Comparison of ENCODE assay signal across 13 cellular contexts in genomic region chr11:110128161-110128560, GRCh38. TPM values are rescaled to one million over a fixed set of nuclear protein-coding genes. Genes with fewer than 3 reads are reported as not detected.
DNase-seq lines count a peak whose midpoint lies in the region; ATAC-seq and TF ChIP-seq lines count a peak whose summit lies in the region.
"Had no signal": no experiment of that assay in that cellular context is flagged by ENCODE, and none has a peak within 500 bp of the region (broad histone marks: within the 10 kb centered on the region; RNA-seq: fewer than 3 reads in every experiment).

No MANE protein-coding gene starts in this region.

- 8% methylated on average over 2 of the region's 2 CpGs for WGBS in HUES64

- H3K27me3 ChIP-seq in A673 (replicated peaks; ENCODE audit: insufficient read depth, low read depth, low read length, poor library complexity), result no peaks in the 10 kb centered on the region
- peaks cover 3% of the 10 kb centered on the region; the same call in 1 of the 2 replicates for H3K27me3 ChIP-seq in HUES64 (ENCODE audit: insufficient read depth, low read length)
- H3K27me3 ChIP-seq in iPS-20b (ENCODE audit: insufficient read depth, low read length), result no peaks in the 10 kb centered on the region

- no peaks in the 10 kb centered on the region for H3K36me3 ChIP-seq in A673 (ENCODE audit: insufficient read depth, low read length, poor library complexity, severe bottlenecking)
- H3K36me3 ChIP-seq in HUES64 (ENCODE audit: insufficient read depth, low read length), result no peaks in the 10 kb centered on the region
- H3K36me3 ChIP-seq in iPS-20b (ENCODE audit: insufficient read depth, low read depth, low read length), result no peaks in the 10 kb centered on the region

- no peaks in the 10 kb centered on the region; the same call in 1 of the 2 replicates for H3K36me3 Mint-ChIP-seq in WTC11

- CTCF ChIA-PET in A673 (lab: Charles Lee), result interaction anchor here (0.7 kb wide), 3 partner anchors 20 to 318 kb away, joined by 3 to 5 read pairs (median 3); no protein-coding TSS in a partner anchor
- CTCF ChIA-PET in WTC11 (lab: Charles Lee), result interaction anchor here (0.7 kb wide), 1 partner anchor 189 kb away, joined by 3 read pairs; no protein-coding TSS in a partner anchor

- DNase-seq in A673 (ENCODE audit: low spot score), result peak; percentile 98
- peak; percentile 16 for DNase-seq in WTC11 (ENCODE audit: low spot score)
- DNase-seq in NCI-H526 (lab: John Stamatoyannopoulos, UW), result no peak
- no peak for DNase-seq in stimulated activated naive CD4-positive, alpha-beta T cell (lab: John Stamatoyannopoulos, UW)
- DNase-seq in mesenteric fat pad (ENCODE audit: low spot score), result no peak
- no peak for DNase-seq in cortex of kidney (lab: John Stamatoyannopoulos, UW)
- DNase-seq: effector memory CD8-positive, alpha-beta T cell had no signal

- no peaks in the 10 kb centered on the region for H3K9me3 Mint-ChIP-seq in WTC11
- H3K9me3 Mint-ChIP-seq: activated T-helper 1 cell treated with anti-CD3 and anti-CD28 coated beads, Interleukin-12 subunit alpha, Interleukin-12 subunit beta, Interleukin-2, Interleukin-4 antibody, amounts not matched to agents 30 ng/mL and 10 ng/mL and 1 ng/mL, durations not matched to agents 14 hours and 24 hours and 36 hours; effector memory CD8-positive, alpha-beta T cell; T-helper 1 cell treated with Interleukin-12 subunit alpha and Interleukin-12 subunit beta and Interleukin-4 antibody, amounts not matched to agents 30 μg/mL and 1 μg/mL, for 36 hours had no signal

- intact Hi-C loops in A673 (cut with micrococcal nuclease; ENCODE audit: unreplicated experiment), result loop anchor here (1.0 to 5.0 kb wide), 2 partner anchors 182 to 249 kb away; no protein-coding TSS in a partner anchor

- ATAC-seq in WTC11, result peak; percentile 79
- ATAC-seq: effector memory CD8-positive, alpha-beta T cell had no signal

- peak overlapping the region; percentile 28; the same call in 1 of the 2 replicates for H3K9ac ChIP-seq in HUES64 (ENCODE audit: low read depth, low read length)
- no peak overlapping the region for H3K9ac ChIP-seq in iPS-20b (ENCODE audit: low read depth, low read length)

- H3K27ac ChIP-seq in A673 (ENCODE audit: low read depth, low read length, poor library complexity, severe bottlenecking) (peak overlapping the region; percentile 70), HUES64 (ENCODE audit: low read depth, low read length) (peak overlapping the region; percentile 74; the same call in 1 of the 2 replicates), iPS-20b (ENCODE audit: low read length) (no peak overlapping the region)
- H3K27ac ChIP-seq: C4-2B had no signal

- no peaks in the 10 kb centered on the region for H3K27me3 Mint-ChIP-seq in WTC11 (ENCODE audit: low read depth)

- no peaks in the 10 kb centered on the region for H3K9me3 ChIP-seq in A673 (ENCODE audit: low read depth, low read length, poor library complexity, severe bottlenecking)
- H3K9me3 ChIP-seq in HUES64 (ENCODE audit: insufficient read depth, low read depth, low read length), result no peaks in the 10 kb centered on the region
- no peaks in the 10 kb centered on the region for H3K9me3 ChIP-seq in iPS-20b (ENCODE audit: insufficient read depth, low read depth, low read length)

- POLR2A ChIA-PET in A673 (lab: Charles Lee; ENCODE audit: low non-redundant PET) (interaction anchor here (0.7 kb wide), 1 partner anchor 31 kb away, joined by 4 read pairs; no protein-coding TSS in a partner anchor), WTC11 (lab: Charles Lee) (interaction anchor here (0.9 kb wide), 1 partner anchor 11 kb away, joined by 7 read pairs; no protein-coding TSS in a partner anchor)

- H3K4me3 ChIP-seq in A673 (ENCODE audit: low read depth, low read length, poor library complexity, severe bottlenecking), result peak overlapping the region; percentile 7
- H3K4me3 ChIP-seq in HUES64 (ENCODE audit: low read length), result no peak overlapping the region
- H3K4me3 ChIP-seq in iPS-20b (ENCODE audit: low read length), result peak overlapping the region; percentile 1; the same call in 1 of the 2 replicates
- H3K4me3 ChIP-seq: lung had no signal

- peak overlapping the region; percentile 84; the same call in 1 of the 2 replicates for H3K27ac Mint-ChIP-seq in WTC11
- H3K27ac Mint-ChIP-seq: activated T-helper 1 cell treated with anti-CD3 and anti-CD28 coated beads, Interleukin-12 subunit alpha, Interleukin-12 subunit beta, Interleukin-2, Interleukin-4 antibody, amounts not matched to agents 30 ng/mL and 10 ng/mL and 1 ng/mL, durations not matched to agents 14 hours and 24 hours and 36 hours; effector memory CD8-positive, alpha-beta T cell; T-helper 1 cell treated with Interleukin-12 subunit alpha and Interleukin-12 subunit beta and Interleukin-4 antibody, amounts not matched to agents 30 μg/mL and 1 μg/mL, for 36 hours had no signal

- H3K4me1 Mint-ChIP-seq in WTC11, result peaks cover 53% of the 10 kb centered on the region

- TF ChIP-seq CTCF in A673 (conservative IDR thresholded peaks at IDR 0.05; ENCODE audit: low read depth, low read length) (no peak), WTC11 (IDR thresholded peaks at IDR 0.05) (no peak)

- no peak overlapping the region for H3K4me3 Mint-ChIP-seq in WTC11
- H3K4me3 Mint-ChIP-seq: activated T-helper 1 cell treated with anti-CD3 and anti-CD28 coated beads, Interleukin-12 subunit alpha, Interleukin-12 subunit beta, Interleukin-2, Interleukin-4 antibody, amounts not matched to agents 30 ng/mL and 10 ng/mL and 1 ng/mL, durations not matched to agents 14 hours and 24 hours and 36 hours; effector memory CD8-positive, alpha-beta T cell; T-helper 1 cell treated with Interleukin-12 subunit alpha and Interleukin-12 subunit beta and Interleukin-4 antibody, amounts not matched to agents 30 μg/mL and 1 μg/mL, for 36 hours had no signal

- H3K4me1 ChIP-seq in A673 (ENCODE audit: insufficient read depth, low read length, poor library complexity, severe bottlenecking) (peaks cover 78% of the 10 kb centered on the region), HUES64 (ENCODE audit: insufficient read depth, low read length) (peaks cover 58% of the 10 kb centered on the region), iPS-20b (ENCODE audit: insufficient read depth, low read length) (peaks cover 39% of the 10 kb centered on the region)

- no TSS peak for BruUV-seq in A673 (replicated peaks; lab: Mats Ljungman, UMichigan)

TF ChIP-seq in WTC11, 78 proteins besides CTCF, POLR2A, EP300 and RAD21:
- TF ChIP-seq ZNF138 (CRISPR knock-in tag; conservative IDR thresholded peaks at IDR 0.05), result no peak
- no peak for TF ChIP-seq TP53 (CRISPR knock-in tag; IDR thresholded peaks at IDR 0.05)
- peak; percentile 61 for TF ChIP-seq USF2 (CRISPR knock-in tag; IDR thresholded peaks at IDR 0.05)
- TF ChIP-seq USF1 (CRISPR knock-in tag; IDR thresholded peaks at IDR 0.05), result 0 out of 2 replicates have a peak, but pooled peaks have one; percentile 17
- no peak for TF ChIP-seq GABPB1 (CRISPR knock-in tag; IDR thresholded peaks at IDR 0.05)
- TF ChIP-seq NFATC4 (CRISPR knock-in tag; IDR thresholded peaks at IDR 0.05), result no peak
- no peak for TF ChIP-seq CREB1 (CRISPR knock-in tag; IDR thresholded peaks at IDR 0.05)

RNA-seq across cellular contexts. Expression of gene ZC3H12C, which starts 35.0 kb away (rescaled TPM):
- total RNA-seq in A673 (2021), result 18.7 and 21.7 TPM in 2 replicates
- 3.7 TPM for polyA plus RNA-seq in HUES64 (2013, experiment 1 of 2)
- polyA plus RNA-seq in HUES64 (2013, experiment 2 of 2), result 3.4 TPM
- 2.4 to 3.1 TPM (median 2.8 TPM) in 3 replicates for total RNA-seq in WTC11 (2021)
- 14.9 TPM for total RNA-seq in mesenteric fat pad

Comparison
In these comparisons a context has a peak if more than half of its experiments do, and no peak if none do; other contexts are left out.
1. DNase-seq: peak in A673 (single experiment) and WTC11 (single experiment); none in NCI-H526 (0 of 2), stimulated activated naive CD4-positive, alpha-beta T cell (0 of 6), mesenteric fat pad (single experiment) and cortex of kidney (single experiment).